Comparison of ENCODE assay signal across 1 cellular context in genomic region chr6:7721654-7722053, GRCh38.
TF ChIP-seq lines count a peak whose summit lies in the region.

No MANE protein-coding gene starts in this region.

TF ChIP-seq in HepG2, 621 proteins besides CTCF, POLR2A, EP300 and RAD21 (continued from another document):
- TF ChIP-seq GLMP (CRISPR knock-in tag; IDR thresholded peaks at IDR 0.05; ENCODE audit: borderline replicate concordance) (no peak), TFE3 (CRISPR knock-in tag; IDR thresholded peaks at IDR 0.05) (no peak), SMC3 (IDR thresholded peaks at IDR 0.05; ENCODE audit: low read length) (peak; percentile 43; the same call in 1 of the 2 replicates), THAP11 (CRISPR knock-in tag; IDR thresholded peaks at IDR 0.05) (0 out of 2 replicates have a peak, but pooled peaks have one; percentile 10), MAFK (conservative IDR thresholded peaks at IDR 0.05 in 1 of 2, IDR thresholded peaks at IDR 0.05 in 1 of 2; ENCODE audit: low read length in 2 of 2) (peak; percentile 18 to 33; a peak in 1 of 4 replicates), ZNF781 (CRISPR knock-in tag; IDR thresholded peaks at IDR 0.05; ENCODE audit: borderline replicate concordance, not compliant biosample characterization) (no peak), MAFF (IDR thresholded peaks at IDR 0.05; ENCODE audit: low read depth, low read length) (peak; percentile 45)
